Comparison of ENCODE assay signal across 1 cellular context in the genomic region with DNA sequence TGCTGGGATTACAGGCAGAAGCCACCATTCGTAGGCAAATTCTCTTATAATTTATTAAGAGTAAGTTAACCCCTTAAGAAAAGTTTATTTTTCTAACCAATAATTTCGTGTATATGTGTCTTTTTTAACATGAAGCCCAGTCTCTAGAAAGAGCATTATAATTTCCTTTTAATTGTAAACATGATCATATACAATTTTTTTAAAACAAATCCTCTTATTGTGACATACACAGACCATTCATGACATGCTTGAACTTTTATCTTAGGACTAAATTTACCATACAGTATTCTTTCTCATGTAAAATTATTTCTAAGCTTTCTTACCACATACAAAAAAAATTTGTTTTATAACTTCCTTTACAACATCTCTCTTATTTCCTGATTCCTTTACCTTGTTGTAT.
A peak's percentile ranks its signal among the peaks of the same experiment; 100 is the strongest.
TF ChIP-seq lines count a peak whose summit lies in the region.

No MANE protein-coding gene starts in this region.

TF ChIP-seq in K562, 482 proteins besides CTCF, POLR2A, EP300 and RAD21:
- TF ChIP-seq ZFP36 (IDR thresholded peaks at IDR 0.05; ENCODE audit: low read depth, low read length, partially characterized antibody) (peak; percentile 60), THAP12 (CRISPR knock-in tag; IDR thresholded peaks at IDR 0.05) (no peak), JUND (IDR thresholded peaks at IDR 0.05; ENCODE audit: borderline replicate concordance, low read depth, low read length) (no peak), JUND (tag; IDR thresholded peaks at IDR 0.05; ENCODE audit: borderline replicate concordance, low read depth, low read length) (no peak), ZNF583 (CRISPR knock-in tag; IDR thresholded peaks at IDR 0.05) (no peak), PRMT5 (CRISPR knock-in tag; IDR thresholded peaks at IDR 0.05) (no peak), PRPF4 (IDR thresholded peaks at IDR 0.05; ENCODE audit: insufficient read depth, low read depth, low read length, poor library complexity, severe bottlenecking) (no peak), CBX3 (IDR thresholded peaks at IDR 0.05; ENCODE audit: borderline replicate concordance in 1 of 2, low read length in 2 of 2) (peak in 1 of 2 experiments; percentile 38; a peak in 1 of 3 replicates), ADNP (tag; IDR thresholded peaks at IDR 0.05) (no peak), ZNF785 (CRISPR knock-in tag; IDR thresholded peaks at IDR 0.05) (no peak)
- TF ChIP-seq, protein P1, sequence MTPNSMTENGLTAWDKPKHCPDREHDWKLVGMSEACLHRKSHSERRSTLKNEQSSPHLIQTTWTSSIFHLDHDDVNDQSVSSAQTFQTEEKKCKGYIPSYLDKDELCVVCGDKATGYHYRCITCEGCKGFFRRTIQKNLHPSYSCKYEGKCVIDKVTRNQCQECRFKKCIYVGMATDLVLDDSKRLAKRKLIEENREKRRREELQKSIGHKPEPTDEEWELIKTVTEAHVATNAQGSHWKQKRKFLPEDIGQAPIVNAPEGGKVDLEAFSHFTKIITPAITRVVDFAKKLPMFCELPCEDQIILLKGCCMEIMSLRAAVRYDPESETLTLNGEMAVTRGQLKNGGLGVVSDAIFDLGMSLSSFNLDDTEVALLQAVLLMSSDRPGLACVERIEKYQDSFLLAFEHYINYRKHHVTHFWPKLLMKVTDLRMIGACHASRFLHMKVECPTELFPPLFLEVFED (CRISPR knock-in tag; conservative IDR thresholded peaks at IDR 0.05), result no peak
